ENCODE assay signal across 11 cellular contexts in the genomic region with DNA sequence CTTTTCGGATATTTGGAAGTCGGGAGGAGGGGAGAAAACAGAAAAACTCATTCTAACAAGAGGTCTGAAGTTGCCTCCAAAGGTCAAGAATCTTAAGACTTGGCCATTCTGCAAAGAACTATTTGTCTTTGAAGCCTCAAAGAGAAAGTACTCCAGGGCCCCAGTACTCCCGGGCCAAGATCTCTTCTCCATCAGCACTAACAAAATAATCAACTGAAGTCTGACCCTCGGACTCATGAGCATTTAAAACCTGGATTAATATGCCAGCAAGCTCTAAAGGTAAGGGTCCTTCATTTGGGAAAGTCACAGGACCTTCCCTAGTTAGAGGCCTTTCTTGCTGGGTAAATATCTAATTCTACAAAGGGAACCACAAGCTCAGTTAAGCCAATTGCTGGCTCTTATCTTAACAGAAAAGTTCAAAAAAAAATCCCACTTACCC. TPM values are rescaled to one million over a fixed set of nuclear protein-coding genes. Genes with fewer than 3 reads are reported as not detected.
A peak's percentile ranks its signal among the peaks of the same experiment; 100 is the strongest.
DNase-seq lines count a peak whose midpoint lies in the region; ATAC-seq and TF ChIP-seq lines count a peak whose summit lies in the region.
"Had no signal": no experiment of that assay in that cellular context is flagged by ENCODE, and none has a peak within 500 bp of the region (broad histone marks: within the 10 kb centered on the region; RNA-seq: fewer than 3 reads in every experiment).

No MANE protein-coding gene starts in this region.

- H3K9ac ChIP-seq in iPS-18a (ENCODE audit: low read length) (no peak overlapping the region), smooth muscle cell (ENCODE audit: low read depth) (no peak overlapping the region)

- H4K20me1 ChIP-seq in DOHH2 (ENCODE audit: control insufficient read depth, insufficient read depth, low read depth, low read length) (peaks cover 4% of the 10 kb centered on the region; the same call in 1 of the 2 replicates), smooth muscle cell (ENCODE audit: low read depth) (no peaks in the 10 kb centered on the region)

- WGBS in smooth muscle cell (ENCODE audit: low lambda C conversion rate), result 7% methylated on average over 4 of the region's 4 CpGs

- no peak overlapping the region for H3K27ac Mint-ChIP-seq in T-helper 2 cell treated with Interferon-gamma antibody and Interleukin-4, amounts not matched to agents 5 μg/mL and 100 μg/mL, for 36 hours
- no peak overlapping the region for H3K27ac Mint-ChIP-seq in natural killer cell
- H3K27ac Mint-ChIP-seq: CD14-positive monocyte, T-cell had no signal

- H3K4me3 Mint-ChIP-seq in T-helper 2 cell treated with Interferon-gamma antibody and Interleukin-4, amounts not matched to agents 5 μg/mL and 100 μg/mL, for 36 hours, result no peak overlapping the region
- H3K4me3 Mint-ChIP-seq in natural killer cell, result no peak overlapping the region
- H3K4me3 Mint-ChIP-seq: CD14-positive monocyte, T-cell had no signal

- peak; percentile 10 for DNase-seq in T-helper 2 cell treated with Interferon-gamma antibody and Interleukin-4, amounts not matched to agents 5 μg/mL and 100 μg/mL, for 36 hours (ENCODE audit: low spot score)
- DNase-seq in smooth muscle cell (lab: John Stamatoyannopoulos, UW; ENCODE audit: unreplicated experiment) (no peak), mesenteric fat pad (ENCODE audit: low spot score) (no peak), SW 1271 (lab: John Stamatoyannopoulos, UW) (no peak), natural killer cell (no peak)
- no peak for DNase-seq in activated CD8-positive, alpha-beta memory T cell treated with anti-CD3 and anti-CD28 coated beads, Interleukin-2, amount 50 U/mL, for 4 hours

- no peaks in the 10 kb centered on the region for H3K9me3 ChIP-seq in DOHH2 (ENCODE audit: control insufficient read depth, insufficient read depth, low read length)
- H3K9me3 ChIP-seq in iPS-18a (ENCODE audit: control insufficient read depth, low read depth, low read length), result no peaks in the 10 kb centered on the region
- H3K9me3 ChIP-seq in smooth muscle cell (replicated peaks; ENCODE audit: low read depth), result no peaks in the 10 kb centered on the region
- H3K9me3 ChIP-seq: neutrophil had no signal

- TF ChIP-seq CTCF in DOHH2 (IDR thresholded peaks at IDR 0.05; ENCODE audit: low read depth, low read length, poor library complexity, severe bottlenecking), result no peak
- TF ChIP-seq CTCF in smooth muscle cell (IDR thresholded peaks at IDR 0.05; ENCODE audit: borderline replicate concordance, insufficient read depth, poor library complexity, severe bottlenecking), result no peak
- no peak for TF ChIP-seq CTCF in natural killer cell (IDR thresholded peaks at IDR 0.05)

- no peaks in the 10 kb centered on the region for H3K9me2 ChIP-seq in DOHH2 (replicated peaks; ENCODE audit: control insufficient read depth, low read length)

- H3F3A ChIP-seq in DOHH2 (ENCODE audit: control insufficient read depth, insufficient read depth) (no peaks in the 10 kb centered on the region), smooth muscle cell (ENCODE audit: low read depth) (peaks cover 25% of the 10 kb centered on the region)

- H3K4me3 ChIP-seq in DOHH2 (ENCODE audit: low read length) (no peak overlapping the region), iPS-18a (ENCODE audit: low read length) (peak overlapping the region; percentile 96), smooth muscle cell (peak overlapping the region; percentile 95)

- ATAC-seq in natural killer cell, result no peak

- peak overlapping the region; percentile 16 for H3K4me2 ChIP-seq in DOHH2 (ENCODE audit: low read length)
- no peak overlapping the region for H3K4me2 ChIP-seq in smooth muscle cell

- H3K36me3 ChIP-seq in DOHH2 (ENCODE audit: control insufficient read depth, low read length) (no peaks in the 10 kb centered on the region), iPS-18a (ENCODE audit: control insufficient read depth, low read depth, low read length) (peaks cover 25% of the 10 kb centered on the region), smooth muscle cell (ENCODE audit: low read depth) (no peaks in the 10 kb centered on the region)
- H3K36me3 ChIP-seq: neutrophil had no signal

- H2AFZ ChIP-seq in smooth muscle cell (ENCODE audit: low read depth), result no peak overlapping the region

- no peaks in the 10 kb centered on the region for H3K9me3 Mint-ChIP-seq in T-helper 2 cell treated with Interferon-gamma antibody and Interleukin-4, amounts not matched to agents 5 μg/mL and 100 μg/mL, for 36 hours
- no peaks in the 10 kb centered on the region for H3K9me3 Mint-ChIP-seq in natural killer cell
- H3K9me3 Mint-ChIP-seq: T-cell had no signal

- H3K79me2 ChIP-seq in DOHH2 (ENCODE audit: control insufficient read depth, low read length), result no peaks in the 10 kb centered on the region
- H3K79me2 ChIP-seq in smooth muscle cell (ENCODE audit: low read depth), result peaks cover 40% of the 10 kb centered on the region

- peaks cover 19% of the 10 kb centered on the region for H3K4me1 ChIP-seq in DOHH2 (ENCODE audit: control insufficient read depth, low read length)
- H3K4me1 ChIP-seq in iPS-18a (ENCODE audit: control insufficient read depth, low read depth, low read length), result peaks cover 26% of the 10 kb centered on the region
- peaks cover 19% of the 10 kb centered on the region for H3K4me1 ChIP-seq in smooth muscle cell (ENCODE audit: low read depth)

- H3K27ac ChIP-seq in DOHH2 (ENCODE audit: low read depth, low read length) (no peak overlapping the region), iPS-18a (ENCODE audit: low read length) (no peak overlapping the region), smooth muscle cell (ENCODE audit: low read depth) (peak overlapping the region; percentile 25)
- H3K27ac ChIP-seq: neutrophil had no signal

- H3K27me3 ChIP-seq in DOHH2 (ENCODE audit: control insufficient read depth, low read length), result peaks cover 20% of the 10 kb centered on the region
- H3K27me3 ChIP-seq in iPS-18a (ENCODE audit: control insufficient read depth, insufficient read depth, low read length), result peaks cover 14% of the 10 kb centered on the region
- no peaks in the 10 kb centered on the region for H3K27me3 ChIP-seq in smooth muscle cell (ENCODE audit: low read depth)

- peaks cover 25% of the 10 kb centered on the region for H3K4me1 Mint-ChIP-seq in T-helper 2 cell treated with Interferon-gamma antibody and Interleukin-4, amounts not matched to agents 5 μg/mL and 100 μg/mL, for 36 hours (ENCODE audit: low read depth)
- H3K4me1 Mint-ChIP-seq in natural killer cell, result peaks cover 9 to 10% of the 10 kb centered on the region in 2 donors

- intact Hi-C loops in natural killer cell (cut with micrococcal nuclease), result loop anchor here (1.0 kb wide), 2 partner anchors 263 to 326 kb away; no protein-coding TSS in a partner anchor

- H3K36me3 Mint-ChIP-seq in T-helper 2 cell treated with Interferon-gamma antibody and Interleukin-4, amounts not matched to agents 5 μg/mL and 100 μg/mL, for 36 hours (ENCODE audit: low read depth), result peaks cover 8% of the 10 kb centered on the region
- no peaks in the 10 kb centered on the region for H3K36me3 Mint-ChIP-seq in natural killer cell

- H3K27me3 Mint-ChIP-seq in T-helper 2 cell treated with Interferon-gamma antibody and Interleukin-4, amounts not matched to agents 5 μg/mL and 100 μg/mL, for 36 hours (ENCODE audit: low read depth), result peaks cover 20% of the 10 kb centered on the region
- peaks cover 9 to 12% of the 10 kb centered on the region in 2 donors for H3K27me3 Mint-ChIP-seq in natural killer cell (ENCODE audit: low read depth in 2 of 2)

RNA-seq across cellular contexts. Expression of a gene that starts 4.5 kb away (rescaled TPM):
- total RNA-seq in smooth muscle cell, result 14.2 and 20.1 TPM in 2 replicates
- polyA plus RNA-seq in smooth muscle cell, result 13.8 and 14.5 TPM in 2 replicates
- 26.9 TPM for total RNA-seq in mesenteric fat pad
- 1 to 10 TPM; 1.3 to 4.1 (median 1.7) TPM for total RNA-seq in natural killer cell
